ENCODE assay signal across 17 cellular contexts in the genomic region with DNA sequence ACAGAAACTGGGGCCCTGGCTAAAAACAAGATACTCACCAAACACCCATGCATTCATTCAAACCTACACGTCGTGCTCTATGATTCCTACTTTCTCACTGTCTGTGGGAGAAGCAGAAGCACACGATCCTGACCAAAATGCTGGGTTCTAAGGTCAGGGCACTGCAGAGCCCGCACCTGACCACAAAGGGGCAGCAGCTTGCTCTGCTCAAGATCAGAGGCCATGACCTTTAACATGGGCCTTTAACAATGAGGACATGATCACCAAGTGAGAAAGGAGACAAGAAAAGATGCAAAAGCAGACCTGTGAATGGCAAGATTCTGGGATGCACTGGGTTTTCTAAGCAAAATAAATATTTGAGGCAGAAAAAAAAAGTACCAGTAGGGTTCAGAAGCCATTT. TPM values are rescaled to one million over a fixed set of nuclear protein-coding genes. Genes with fewer than 3 reads are reported as not detected.
A peak's percentile ranks its signal among the peaks of the same experiment; 100 is the strongest.
DNase-seq lines count a peak whose midpoint lies in the region; ATAC-seq and TF ChIP-seq lines count a peak whose summit lies in the region.
"Had no signal": no experiment of that assay in that cellular context is flagged by ENCODE, and none has a peak within 500 bp of the region (broad histone marks: within the 10 kb centered on the region; RNA-seq: fewer than 3 reads in every experiment).

No MANE protein-coding gene starts in this region.

- H3K27me3 ChIP-seq in BE2C (no peaks in the 10 kb centered on the region), foreskin keratinocyte (no peaks in the 10 kb centered on the region), thyroid gland (no peaks in the 10 kb centered on the region)

- no peaks in the 10 kb centered on the region for H3K79me2 ChIP-seq in OCI-LY7 (ENCODE audit: insufficient read depth, low read depth, low read length)

- CTCF ChIA-PET in OCI-LY7 (lab: Charles Lee; ENCODE audit: unreplicated experiment), result no interaction called here

- no peak for DNase-seq in BE2C
- peak; percentile 32 for DNase-seq in OCI-LY7 (ENCODE audit: low spot score)
- DNase-seq in foreskin keratinocyte, result no peak
- no peak for DNase-seq in left cardiac atrium
- DNase-seq in HT-29 (ENCODE audit: low spot score), result no peak
- DNase-seq in NCI-H1694 (lab: John Stamatoyannopoulos, UW), result no peak
- DNase-seq in thyroid gland, result no peak
- DNase-seq: activated CD4-positive, alpha-beta T cell treated with anti-CD3 and anti-CD28 coated beads for 48 hours; caudate nucleus; effector memory CD8-positive, alpha-beta T cell; immature natural killer cell; KBM-7; mesenchymal stem cell; NCI-H1930; stimulated activated CD4-positive, alpha-beta T cell treated with anti-CD3 and anti-CD28 coated beads, Interleukin-4, amount 100 ng/mL, for 4 hours; T-helper 17 cell had no signal

- no peak overlapping the region for H3K4me2 ChIP-seq in OCI-LY7 (ENCODE audit: low read length)

- TF ChIP-seq CTCF in BE2C (IDR thresholded peaks at IDR 0.05; ENCODE audit: low read depth, low read length), result peak; percentile 25; the same call in 1 of the 2 replicates
- TF ChIP-seq CTCF in GM12874 (IDR thresholded peaks at IDR 0.05; ENCODE audit: insufficient read depth, low read depth, low read length), result 0 out of 2 replicates have a peak, but pooled peaks have one; percentile 6
- peak; percentile 71 for TF ChIP-seq CTCF in OCI-LY7 (conservative IDR thresholded peaks at IDR 0.05; ENCODE audit: low read length)
- peak; percentile 11 for TF ChIP-seq CTCF in foreskin keratinocyte (conservative IDR thresholded peaks at IDR 0.05)
- TF ChIP-seq CTCF in thyroid gland (IDR thresholded peaks at IDR 0.05), result no peak

- no peaks in the 10 kb centered on the region for H3K9me2 ChIP-seq in OCI-LY7 (ENCODE audit: insufficient read depth, low read length)

- H3K9me3 ChIP-seq in BE2C (no peaks in the 10 kb centered on the region), OCI-LY7 (ENCODE audit: low read length) (no peaks in the 10 kb centered on the region), thyroid gland (no peaks in the 10 kb centered on the region)

- no TSS peak for BruUV-seq in OCI-LY7 (replicated peaks; lab: Mats Ljungman, UMichigan)

- POLR2A ChIA-PET in OCI-LY7 (lab: Charles Lee), result interaction anchor here (0.7 kb wide), 1 partner anchor 27 kb away, joined by 3 read pairs; no protein-coding TSS in a partner anchor

- WGBS in thyroid gland, 2 donors, result 80 to 88% methylated on average over 4 of the region's 4 CpGs

- no peak for ATAC-seq in foreskin keratinocyte
- no peak for ATAC-seq in left cardiac atrium
- ATAC-seq: effector memory CD8-positive, alpha-beta T cell; T-helper 17 cell had no signal

- intact Hi-C loops in OCI-LY7 (cut with micrococcal nuclease; ENCODE audit: unreplicated experiment) (no loop called here), left cardiac atrium (cut with DNase I) (no loop called here), thyroid gland (cut with DNase I) (no loop called here)

- H3K36me3 ChIP-seq in BE2C (no peaks in the 10 kb centered on the region), OCI-LY7 (ENCODE audit: insufficient read depth, low read length) (no peaks in the 10 kb centered on the region), thyroid gland (peaks cover 12 to 35% of the 10 kb centered on the region in 2 donors)

- no peak overlapping the region for H2AFZ ChIP-seq in OCI-LY7 (ENCODE audit: low read length)

- no peak overlapping the region for H3K27ac ChIP-seq in OCI-LY7 (ENCODE audit: low read depth, low read length, poor library complexity, severe bottlenecking)
- H3K27ac ChIP-seq in foreskin keratinocyte, result no peak overlapping the region
- no peak overlapping the region for H3K27ac ChIP-seq in thyroid gland

- H3K4me1 ChIP-seq in BE2C, result peaks cover 5% of the 10 kb centered on the region; the same call in 1 of the 2 replicates
- H3K4me1 ChIP-seq in OCI-LY7 (ENCODE audit: insufficient read depth, low read length, poor library complexity, severe bottlenecking), result peaks cover 9% of the 10 kb centered on the region
- no peaks in the 10 kb centered on the region for H3K4me1 ChIP-seq in foreskin keratinocyte
- no peaks in the 10 kb centered on the region for H3K4me1 ChIP-seq in thyroid gland

- TF ChIP-seq POLR2A in thyroid gland (IDR thresholded peaks at IDR 0.05), result no peak

- H4K20me1 ChIP-seq in OCI-LY7 (ENCODE audit: insufficient read depth, low read length), result no peaks in the 10 kb centered on the region

- no peak overlapping the region for H3K4me3 ChIP-seq in BE2C (ENCODE audit: low read depth, low read length)
- no peak overlapping the region for H3K4me3 ChIP-seq in OCI-LY7 (ENCODE audit: low read depth, low read length, poor library complexity, severe bottlenecking)
- H3K4me3 ChIP-seq in thyroid gland (replicated peaks in 1 of 3), result no peak overlapping the region

RNA-seq across cellular contexts. Expression of gene VPS33A, which starts 40.1 kb away (rescaled TPM):
- polyA plus RNA-seq in BE2C (2012; ENCODE audit: insufficient read depth, insufficient read length, low read depth), result 34.8 TPM
- total RNA-seq in OCI-LY7 (2014; rRNA removed; shearing (Covaris generic)), result 21.1 and 22.2 TPM in 2 replicates
- 29.0 and 35.6 TPM in 2 replicates for total RNA-seq in OCI-LY7 (2022)
- 15.4 and 17.5 TPM in 2 replicates for total RNA-seq in foreskin keratinocyte
- polyA plus RNA-seq in foreskin keratinocyte, result 11.2 and 13.1 TPM in 2 replicates
- 10 to 100 TPM in 1 of 2 donors, 1 to 10 TPM in 1; 9.1 to 10.7 TPM for total RNA-seq in left cardiac atrium
- 13.6 and 18.4 TPM in 2 replicates for total RNA-seq in HT-29 (2014; rRNA removed; shearing (Covaris generic))
- 10 to 100 TPM; 14.3 to 16.4 (median 16.1) TPM for total RNA-seq in thyroid gland

Comparison
In these comparisons a context has a peak if more than half of its experiments do, and no peak if none do; other contexts are left out.
1. CTCF ChIP-seq: peak in BE2C (single experiment), GM12874 (single experiment), OCI-LY7 (single experiment) and foreskin keratinocyte (single experiment); none in thyroid gland (0 of 6).